Comparison of ENCODE assay signal across 8 cellular contexts in genomic region chr20:53914091-53914860, GRCh38.
DNase-seq lines count a peak whose midpoint lies in the region; ATAC-seq and TF ChIP-seq lines count a peak whose summit lies in the region.

No MANE protein-coding gene starts in this region.

- intact Hi-C loops in activated B cell treated with CpG ODN at 0.5 μM for 24 hours (cut with micrococcal nuclease), result loop anchor here (2.0 to 10.0 kb wide), 4 partner anchors 21 to 253 kb away; no protein-coding TSS in a partner anchor

- DNase-seq in activated CD4-positive, alpha-beta T cell treated with anti-CD3 and anti-CD28 coated beads, Interleukin-2, amount 10 ng/mL, durations not matched to agents 7 days and 5 days, result no peak
- DNase-seq in activated CD4-positive, alpha-beta T cell treated with anti-CD3 and anti-CD28 coated beads for 1 hour, result no peak
- DNase-seq in activated B cell treated with CpG ODN at 0.5 μM for 24 hours, result no peak
- DNase-seq in kidney glomerular epithelial cell (lab: John Stamatoyannopoulos, UW), result peak; percentile 14
- DNase-seq in suprapubic skin (ENCODE audit: low spot score in 2 of 2), result peak; percentile 40 to 43
- DNase-seq in DMS79 (lab: John Stamatoyannopoulos, UW), result no peak
- no peak for DNase-seq in NCI-H345 (lab: John Stamatoyannopoulos, UW)

- no peaks in the 10 kb centered on the region for H3K27me3 ChIP-seq in suprapubic skin

- POLR2A ChIA-PET in activated CD4-positive, alpha-beta T cell treated with anti-CD3 and anti-CD28 coated beads, Interleukin-2, amount 10 ng/mL, durations not matched to agents 7 days and 5 days (lab: Charles Lee), result interaction anchor here (1.5 kb wide), 1 partner anchor 42 kb away, joined by 6 read pairs; no protein-coding TSS in a partner anchor
- POLR2A ChIA-PET in activated B cell treated with CpG ODN at 0.5 μM for 24 hours (lab: Charles Lee), result interaction anchor here (0.8 to 11.3 kb wide), 9 partner anchors 11 to 333 kb away, joined by 3 to 182 read pairs (median 11); partner anchors contain the start of gene ZNF217

- peak overlapping the region; percentile 83 for H3K27ac ChIP-seq in suprapubic skin

- H3K36me3 ChIP-seq in suprapubic skin, result no peaks in the 10 kb centered on the region

- peaks cover 4% of the 10 kb centered on the region for H3K36me3 Mint-ChIP-seq in activated CD4-positive, alpha-beta T cell treated with anti-CD3 and anti-CD28 coated beads, Interleukin-2, amount 10 ng/mL, durations not matched to agents 7 days and 5 days (ENCODE audit: low read depth)
- peaks cover 3% of the 10 kb centered on the region for H3K36me3 Mint-ChIP-seq in activated B cell treated with CpG ODN at 0.5 μM for 24 hours (ENCODE audit: low read depth)

- peak overlapping the region; percentile 88 for H3K4me3 Mint-ChIP-seq in activated CD4-positive, alpha-beta T cell treated with anti-CD3 and anti-CD28 coated beads, Interleukin-2, amount 10 ng/mL, durations not matched to agents 7 days and 5 days
- peak overlapping the region; percentile 94 for H3K4me3 Mint-ChIP-seq in activated B cell treated with CpG ODN at 0.5 μM for 24 hours

- TF ChIP-seq EP300 in suprapubic skin (IDR thresholded peaks at IDR 0.05), result no peak

- no peak for TF ChIP-seq POLR2A in suprapubic skin (IDR thresholded peaks at IDR 0.05)

- peak overlapping the region; percentile 90 for H3K27ac Mint-ChIP-seq in activated CD4-positive, alpha-beta T cell treated with anti-CD3 and anti-CD28 coated beads, Interleukin-2, amount 10 ng/mL, durations not matched to agents 7 days and 5 days
- peak overlapping the region; percentile 65 for H3K27ac Mint-ChIP-seq in activated B cell treated with CpG ODN at 0.5 μM for 24 hours

- WGBS in suprapubic skin, result 58% methylated on average over 9 of the region's 9 CpGs

- no peak overlapping the region for H3K4me3 ChIP-seq in suprapubic skin

- H3K4me1 ChIP-seq in suprapubic skin, result peaks cover 40% of the 10 kb centered on the region

- H3K4me1 Mint-ChIP-seq in activated CD4-positive, alpha-beta T cell treated with anti-CD3 and anti-CD28 coated beads, Interleukin-2, amount 10 ng/mL, durations not matched to agents 7 days and 5 days, result peaks cover 40% of the 10 kb centered on the region
- H3K4me1 Mint-ChIP-seq in activated B cell treated with CpG ODN at 0.5 μM for 24 hours, result peaks cover 59% of the 10 kb centered on the region

- peaks cover 7% of the 10 kb centered on the region for H3K9me3 Mint-ChIP-seq in activated CD4-positive, alpha-beta T cell treated with anti-CD3 and anti-CD28 coated beads, Interleukin-2, amount 10 ng/mL, durations not matched to agents 7 days and 5 days
- H3K9me3 Mint-ChIP-seq in activated B cell treated with CpG ODN at 0.5 μM for 24 hours, result no peaks in the 10 kb centered on the region

- no peaks in the 10 kb centered on the region for H3K27me3 Mint-ChIP-seq in activated CD4-positive, alpha-beta T cell treated with anti-CD3 and anti-CD28 coated beads, Interleukin-2, amount 10 ng/mL, durations not matched to agents 7 days and 5 days
- H3K27me3 Mint-ChIP-seq in activated B cell treated with CpG ODN at 0.5 μM for 24 hours, result no peaks in the 10 kb centered on the region

- no peaks in the 10 kb centered on the region for H3K9me3 ChIP-seq in suprapubic skin

- ATAC-seq in activated B cell treated with CpG ODN at 0.5 μM for 24 hours (ENCODE audit: low read depth), result no peak
- no peak for ATAC-seq in HG03135 (IDR thresholded peaks at IDR 0.05; ENCODE audit: unreplicated experiment)

- CTCF ChIA-PET in activated CD4-positive, alpha-beta T cell treated with anti-CD3 and anti-CD28 coated beads, Interleukin-2, amount 10 ng/mL, durations not matched to agents 7 days and 5 days (lab: Charles Lee), result interaction anchor here (0.6 to 4.7 kb wide), 7 partner anchors 15 to 1182 kb away, joined by 3 to 36 read pairs (median 12); no protein-coding TSS in a partner anchor
- CTCF ChIA-PET in activated B cell treated with CpG ODN at 0.5 μM for 24 hours (lab: Charles Lee), result interaction anchor here (1.0 to 7.6 kb wide), 16 partner anchors 8 to 366 kb away, joined by 3 to 115 read pairs (median 10); no protein-coding TSS in a partner anchor

- TF ChIP-seq CTCF in activated B cell treated with CpG ODN at 0.5 μM for 24 hours (IDR thresholded peaks at IDR 0.05) (no peak), suprapubic skin (IDR thresholded peaks at IDR 0.05) (no peak)

Comparison
In these comparisons a context has a peak if more than half of its experiments do, and no peak if none do; other contexts are left out.
1. DNase-seq: peak in kidney glomerular epithelial cell (single experiment) and suprapubic skin (2 of 2); none in activated CD4-positive, alpha-beta T cell treated with anti-CD3 and anti-CD28 coated beads, Interleukin-2, amount 10 ng/mL, durations not matched to agents 7 days and 5 days (single experiment), activated CD4-positive, alpha-beta T cell treated with anti-CD3 and anti-CD28 coated beads for 1 hour (single experiment), activated B cell treated with CpG ODN at 0.5 μM for 24 hours (single experiment), DMS79 (single experiment) and NCI-H345 (single experiment).